In genomic region chr12:54143233-54143986, GRCh38 we compare ENCODE assay signal across 31 cellular contexts.
"Had no signal": no experiment of that assay in that cellular context is flagged by ENCODE, and none has a peak within 500 bp of the region (broad histone marks: within the 10 kb centered on the region; RNA-seq: fewer than 3 reads in every experiment).

No MANE protein-coding gene starts in this region.

- ATAC-seq: activated CD8-positive, alpha-beta T cell treated with anti-CD3 and anti-CD28 coated beads for 36 hours; body of pancreas; gastrocnemius medialis; left cardiac atrium; naive thymus-derived CD8-positive, alpha-beta T cell; stimulated activated memory B cell treated with anti-CD40 and anti-IgM and Interleukin-4, amounts not matched to agents 10 μg/mL and 1 μg/mL and 100 μg/mL, for 72 hours; WTC11 had no signal

- H3K27ac Mint-ChIP-seq: activated CD4-positive, alpha-beta T cell treated with anti-CD3 and anti-CD28 coated beads, Interleukin-2, amount 10 ng/mL, durations not matched to agents 7 days and 5 days; activated CD8-positive, alpha-beta T cell treated with anti-CD3 and anti-CD28 coated beads for 36 hours; activated naive CD8-positive, alpha-beta T cell; activated T-helper 2 cell treated with anti-CD3 and anti-CD28 coated beads, Interferon-gamma antibody, Interleukin-2, Interleukin-4, amounts not matched to agents 10 μg/mL and 5 μg/mL and 100 μg/mL, durations not matched to agents 14 hours and 24 hours and 36 hours; naive thymus-derived CD8-positive, alpha-beta T cell; stimulated activated memory B cell treated with anti-CD40 and anti-IgM and Interleukin-4, amounts not matched to agents 10 μg/mL and 1 μg/mL and 100 μg/mL, for 72 hours; WTC11 had no signal

- H3K36me3 ChIP-seq: adrenal gland, colonic mucosa, gastrocnemius medialis, neutrophil, pancreas, right atrium auricular region, uterus had no signal

- H3K27me3 ChIP-seq: adrenal gland, body of pancreas, pancreas, right atrium auricular region, testis, uterus had no signal

- H3K4me3 ChIP-seq: adrenal gland, body of pancreas, colonic mucosa, dorsolateral prefrontal cortex, gastrocnemius medialis, pancreas, right atrium auricular region, smooth muscle cell, testis, uterus had no signal

- H3K27ac ChIP-seq: adrenal gland, body of pancreas, colonic mucosa, dorsolateral prefrontal cortex, neutrophil, pancreas, right atrium auricular region, testis had no signal

- H3K9me3 Mint-ChIP-seq: activated CD4-positive, alpha-beta T cell treated with anti-CD3 and anti-CD28 coated beads, Interleukin-2, amount 10 ng/mL, durations not matched to agents 7 days and 5 days; activated CD8-positive, alpha-beta T cell treated with anti-CD3 and anti-CD28 coated beads for 36 hours; activated T-helper 2 cell treated with anti-CD3 and anti-CD28 coated beads, Interferon-gamma antibody, Interleukin-2, Interleukin-4, amounts not matched to agents 10 μg/mL and 5 μg/mL and 100 μg/mL, durations not matched to agents 14 hours and 24 hours and 36 hours; naive thymus-derived CD8-positive, alpha-beta T cell; stimulated activated memory B cell treated with anti-CD40 and anti-IgM and Interleukin-4, amounts not matched to agents 10 μg/mL and 1 μg/mL and 100 μg/mL, for 72 hours; WTC11 had no signal

- H3K4me3 Mint-ChIP-seq: activated CD4-positive, alpha-beta T cell treated with anti-CD3 and anti-CD28 coated beads, Interleukin-2, amount 10 ng/mL, durations not matched to agents 7 days and 5 days; activated CD8-positive, alpha-beta T cell treated with anti-CD3 and anti-CD28 coated beads for 36 hours; activated naive CD8-positive, alpha-beta T cell; naive thymus-derived CD8-positive, alpha-beta T cell; stimulated activated memory B cell treated with anti-CD40 and anti-IgM and Interleukin-4, amounts not matched to agents 10 μg/mL and 1 μg/mL and 100 μg/mL, for 72 hours; WTC11 had no signal

- H3K36me3 Mint-ChIP-seq: activated naive CD8-positive, alpha-beta T cell; naive thymus-derived CD8-positive, alpha-beta T cell; stimulated activated memory B cell treated with anti-CD40 and anti-IgM and Interleukin-4, amounts not matched to agents 10 μg/mL and 1 μg/mL and 100 μg/mL, for 72 hours; WTC11 had no signal

- H3K4me1 Mint-ChIP-seq: activated CD4-positive, alpha-beta T cell treated with anti-CD3 and anti-CD28 coated beads, Interleukin-2, amount 10 ng/mL, durations not matched to agents 7 days and 5 days; stimulated activated memory B cell treated with anti-CD40 and anti-IgM and Interleukin-4, amounts not matched to agents 10 μg/mL and 1 μg/mL and 100 μg/mL, for 72 hours had no signal

- H3K9me3 ChIP-seq: adrenal gland, body of pancreas, colonic mucosa, gastrocnemius medialis, neutrophil, pancreas, right atrium auricular region, testis, uterus had no signal

- H3K4me1 ChIP-seq: body of pancreas, colonic mucosa, gastrocnemius medialis, pancreas had no signal

- DNase-seq: activated CD4-positive, alpha-beta T cell treated with anti-CD3 and anti-CD28 coated beads for 1 hour; activated CD4-positive, alpha-beta T cell treated with anti-CD3 and anti-CD28 coated beads, Interleukin-2, amount 10 ng/mL, durations not matched to agents 7 days and 5 days; activated CD8-positive, alpha-beta T cell treated with anti-CD3 and anti-CD28 coated beads for 36 hours; activated naive CD4-positive, alpha-beta T cell; activated T-cell treated with anti-CD3 and anti-CD28 coated beads, Interleukin-2, amount 50 U/mL, for 48 hours; adrenal gland; body of pancreas; colonic mucosa; dorsolateral prefrontal cortex; effector memory CD4-positive, alpha-beta T cell; gastrocnemius medialis; glutamatergic neuron; left cardiac atrium; mammary epithelial cell; midbrain; naive thymus-derived CD8-positive, alpha-beta T cell; pancreas; stimulated activated CD4-positive, alpha-beta T cell treated with anti-CD3 and anti-CD28 coated beads, Interleukin-1b, Interleukin-23, amount 100 ng/mL, for 48 hours; stimulated activated CD4-positive, alpha-beta T cell treated with anti-CD3 and anti-CD28 coated beads, Interleukin-4, amount 100 ng/mL, for 4 hours; stimulated activated CD8-positive, alpha-beta memory T cell treated with anti-CD3 and anti-CD28 coated beads, Interleukin-4, amount 100 ng/mL, for 48 hours; T-helper 2 cell; testis; trophoblast cell; uterus had no signal
